In genomic region chr1:84632975-84633427, GRCh38 we compare ENCODE assay signal across 1 cellular context.
A peak's percentile ranks its signal among the peaks of the same experiment; 100 is the strongest.
TF ChIP-seq lines count a peak whose summit lies in the region.

No MANE protein-coding gene starts in this region.

TF ChIP-seq in SK-N-SH, 30 proteins besides CTCF, POLR2A, EP300 and RAD21 (continued from another document):
- TF ChIP-seq, protein P1, sequence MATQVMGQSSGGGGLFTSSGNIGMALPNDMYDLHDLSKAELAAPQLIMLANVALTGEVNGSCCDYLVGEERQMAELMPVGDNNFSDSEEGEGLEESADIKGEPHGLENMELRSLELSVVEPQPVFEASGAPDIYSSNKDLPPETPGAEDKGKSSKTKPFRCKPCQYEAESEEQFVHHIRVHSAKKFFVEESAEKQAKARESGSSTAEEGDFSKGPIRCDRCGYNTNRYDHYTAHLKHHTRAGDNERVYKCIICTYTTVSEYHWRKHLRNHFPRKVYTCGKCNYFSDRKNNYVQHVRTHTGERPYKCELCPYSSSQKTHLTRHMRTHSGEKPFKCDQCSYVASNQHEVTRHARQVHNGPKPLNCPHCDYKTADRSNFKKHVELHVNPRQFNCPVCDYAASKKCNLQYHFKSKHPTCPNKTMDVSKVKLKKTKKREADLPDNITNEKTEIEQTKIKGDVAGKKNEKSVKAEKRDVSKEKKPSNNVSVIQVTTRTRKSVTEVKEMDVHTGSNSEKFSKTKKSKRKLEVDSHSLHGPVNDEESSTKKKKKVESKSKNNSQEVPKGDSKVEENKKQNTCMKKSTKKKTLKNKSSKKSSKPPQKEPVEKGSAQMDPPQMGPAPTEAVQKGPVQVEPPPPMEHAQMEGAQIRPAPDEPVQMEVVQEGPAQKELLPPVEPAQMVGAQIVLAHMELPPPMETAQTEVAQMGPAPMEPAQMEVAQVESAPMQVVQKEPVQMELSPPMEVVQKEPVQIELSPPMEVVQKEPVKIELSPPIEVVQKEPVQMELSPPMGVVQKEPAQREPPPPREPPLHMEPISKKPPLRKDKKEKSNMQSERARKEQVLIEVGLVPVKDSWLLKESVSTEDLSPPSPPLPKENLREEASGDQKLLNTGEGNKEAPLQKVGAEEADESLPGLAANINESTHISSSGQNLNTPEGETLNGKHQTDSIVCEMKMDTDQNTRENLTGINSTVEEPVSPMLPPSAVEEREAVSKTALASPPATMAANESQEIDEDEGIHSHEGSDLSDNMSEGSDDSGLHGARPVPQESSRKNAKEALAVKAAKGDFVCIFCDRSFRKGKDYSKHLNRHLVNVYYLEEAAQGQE (IDR thresholded peaks at IDR 0.05; ENCODE audit: low read depth, low read length): no peak
- TF ChIP-seq USF2 (IDR thresholded peaks at IDR 0.05; ENCODE audit: borderline replicate concordance, low read depth, low read length): no peak
- TF ChIP-seq, protein P2, sequence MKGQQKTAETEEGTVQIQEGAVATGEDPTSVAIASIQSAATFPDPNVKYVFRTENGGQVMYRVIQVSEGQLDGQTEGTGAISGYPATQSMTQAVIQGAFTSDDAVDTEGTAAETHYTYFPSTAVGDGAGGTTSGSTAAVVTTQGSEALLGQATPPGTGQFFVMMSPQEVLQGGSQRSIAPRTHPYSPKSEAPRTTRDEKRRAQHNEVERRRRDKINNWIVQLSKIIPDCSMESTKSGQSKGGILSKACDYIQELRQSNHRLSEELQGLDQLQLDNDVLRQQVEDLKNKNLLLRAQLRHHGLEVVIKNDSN (IDR thresholded peaks at IDR 0.05; ENCODE audit: borderline replicate concordance, low read depth): no peak
- TF ChIP-seq MXI1 (IDR thresholded peaks at IDR 0.05; ENCODE audit: low read depth, low read length): no peak
- no peak for TF ChIP-seq GABPA (IDR thresholded peaks at IDR 0.05; ENCODE audit: low read depth)
- TF ChIP-seq EZH2phosphoT487 (IDR thresholded peaks at IDR 0.05; ENCODE audit: borderline replicate concordance, low read depth): no peak
- no peak for TF ChIP-seq NRF1 (IDR thresholded peaks at IDR 0.05; ENCODE audit: low read depth, low read length)
- no peak for TF ChIP-seq RFX5 (IDR thresholded peaks at IDR 0.05; ENCODE audit: low read length)
- peak; percentile 63 for TF ChIP-seq TCF12 (IDR thresholded peaks at IDR 0.05)
- TF ChIP-seq TAF1 (IDR thresholded peaks at IDR 0.05; ENCODE audit: borderline replicate concordance, low read depth, low read length): no peak
- no peak for TF ChIP-seq IRF3 (IDR thresholded peaks at IDR 0.05; ENCODE audit: low read depth, low read length)
